In the genomic region with DNA sequence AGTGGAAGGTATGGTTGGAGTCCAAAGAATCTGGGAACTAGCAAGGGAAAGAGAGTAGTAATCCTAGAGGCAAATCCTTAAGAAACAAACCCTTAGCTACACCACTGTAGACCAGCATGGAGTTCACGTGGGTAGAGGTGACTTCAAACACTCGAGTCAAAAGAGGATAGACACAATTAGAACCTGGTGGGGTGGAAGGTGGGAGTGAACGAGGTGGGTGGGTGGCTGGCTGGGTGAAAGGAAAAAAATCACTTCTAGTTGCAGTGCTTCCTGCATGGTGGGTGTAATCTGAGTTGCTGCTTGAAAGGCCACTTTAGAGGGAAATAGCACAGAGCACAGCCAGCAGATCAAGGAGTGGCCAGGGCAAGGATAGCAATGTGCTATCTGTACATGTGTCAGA, we compare ENCODE assay signal across 1 cellular context.
TF ChIP-seq lines count a peak whose summit lies in the region.

No MANE protein-coding gene starts in this region.

TF ChIP-seq in SK-N-SH, 30 proteins besides CTCF, POLR2A, EP300 and RAD21 (continued from another document):
- TF ChIP-seq, protein P1, sequence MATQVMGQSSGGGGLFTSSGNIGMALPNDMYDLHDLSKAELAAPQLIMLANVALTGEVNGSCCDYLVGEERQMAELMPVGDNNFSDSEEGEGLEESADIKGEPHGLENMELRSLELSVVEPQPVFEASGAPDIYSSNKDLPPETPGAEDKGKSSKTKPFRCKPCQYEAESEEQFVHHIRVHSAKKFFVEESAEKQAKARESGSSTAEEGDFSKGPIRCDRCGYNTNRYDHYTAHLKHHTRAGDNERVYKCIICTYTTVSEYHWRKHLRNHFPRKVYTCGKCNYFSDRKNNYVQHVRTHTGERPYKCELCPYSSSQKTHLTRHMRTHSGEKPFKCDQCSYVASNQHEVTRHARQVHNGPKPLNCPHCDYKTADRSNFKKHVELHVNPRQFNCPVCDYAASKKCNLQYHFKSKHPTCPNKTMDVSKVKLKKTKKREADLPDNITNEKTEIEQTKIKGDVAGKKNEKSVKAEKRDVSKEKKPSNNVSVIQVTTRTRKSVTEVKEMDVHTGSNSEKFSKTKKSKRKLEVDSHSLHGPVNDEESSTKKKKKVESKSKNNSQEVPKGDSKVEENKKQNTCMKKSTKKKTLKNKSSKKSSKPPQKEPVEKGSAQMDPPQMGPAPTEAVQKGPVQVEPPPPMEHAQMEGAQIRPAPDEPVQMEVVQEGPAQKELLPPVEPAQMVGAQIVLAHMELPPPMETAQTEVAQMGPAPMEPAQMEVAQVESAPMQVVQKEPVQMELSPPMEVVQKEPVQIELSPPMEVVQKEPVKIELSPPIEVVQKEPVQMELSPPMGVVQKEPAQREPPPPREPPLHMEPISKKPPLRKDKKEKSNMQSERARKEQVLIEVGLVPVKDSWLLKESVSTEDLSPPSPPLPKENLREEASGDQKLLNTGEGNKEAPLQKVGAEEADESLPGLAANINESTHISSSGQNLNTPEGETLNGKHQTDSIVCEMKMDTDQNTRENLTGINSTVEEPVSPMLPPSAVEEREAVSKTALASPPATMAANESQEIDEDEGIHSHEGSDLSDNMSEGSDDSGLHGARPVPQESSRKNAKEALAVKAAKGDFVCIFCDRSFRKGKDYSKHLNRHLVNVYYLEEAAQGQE (IDR thresholded peaks at IDR 0.05; ENCODE audit: low read depth, low read length), result no peak
- no peak for TF ChIP-seq RFX5 (IDR thresholded peaks at IDR 0.05; ENCODE audit: low read length)
- TF ChIP-seq YY1 (IDR thresholded peaks at IDR 0.05; ENCODE audit: low read depth), result no peak
- TF ChIP-seq ELF1 (IDR thresholded peaks at IDR 0.05), result no peak
- TF ChIP-seq, protein P2, sequence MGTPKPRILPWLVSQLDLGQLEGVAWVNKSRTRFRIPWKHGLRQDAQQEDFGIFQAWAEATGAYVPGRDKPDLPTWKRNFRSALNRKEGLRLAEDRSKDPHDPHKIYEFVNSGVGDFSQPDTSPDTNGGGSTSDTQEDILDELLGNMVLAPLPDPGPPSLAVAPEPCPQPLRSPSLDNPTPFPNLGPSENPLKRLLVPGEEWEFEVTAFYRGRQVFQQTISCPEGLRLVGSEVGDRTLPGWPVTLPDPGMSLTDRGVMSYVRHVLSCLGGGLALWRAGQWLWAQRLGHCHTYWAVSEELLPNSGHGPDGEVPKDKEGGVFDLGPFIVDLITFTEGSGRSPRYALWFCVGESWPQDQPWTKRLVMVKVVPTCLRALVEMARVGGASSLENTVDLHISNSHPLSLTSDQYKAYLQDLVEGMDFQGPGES (IDR thresholded peaks at IDR 0.05; ENCODE audit: low read depth, low read length), result no peak
- TF ChIP-seq, protein P3, sequence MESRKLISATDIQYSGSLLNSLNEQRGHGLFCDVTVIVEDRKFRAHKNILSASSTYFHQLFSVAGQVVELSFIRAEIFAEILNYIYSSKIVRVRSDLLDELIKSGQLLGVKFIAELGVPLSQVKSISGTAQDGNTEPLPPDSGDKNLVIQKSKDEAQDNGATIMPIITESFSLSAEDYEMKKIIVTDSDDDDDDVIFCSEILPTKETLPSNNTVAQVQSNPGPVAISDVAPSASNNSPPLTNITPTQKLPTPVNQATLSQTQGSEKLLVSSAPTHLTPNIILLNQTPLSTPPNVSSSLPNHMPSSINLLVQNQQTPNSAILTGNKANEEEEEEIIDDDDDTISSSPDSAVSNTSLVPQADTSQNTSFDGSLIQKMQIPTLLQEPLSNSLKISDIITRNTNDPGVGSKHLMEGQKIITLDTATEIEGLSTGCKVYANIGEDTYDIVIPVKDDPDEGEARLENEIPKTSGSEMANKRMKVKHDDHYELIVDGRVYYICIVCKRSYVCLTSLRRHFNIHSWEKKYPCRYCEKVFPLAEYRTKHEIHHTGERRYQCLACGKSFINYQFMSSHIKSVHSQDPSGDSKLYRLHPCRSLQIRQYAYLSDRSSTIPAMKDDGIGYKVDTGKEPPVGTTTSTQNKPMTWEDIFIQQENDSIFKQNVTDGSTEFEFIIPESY (IDR thresholded peaks at IDR 0.05; ENCODE audit: borderline replicate concordance, low read depth), result no peak
